ENCODE assay signal across 9 cellular contexts in genomic region chr9:98809311-98810105, GRCh38. TPM values are rescaled to one million over a fixed set of nuclear protein-coding genes. Genes with fewer than 3 reads are reported as not detected.
DNase-seq lines count a peak whose midpoint lies in the region; TF ChIP-seq lines count a peak whose summit lies in the region.
"Had no signal": no experiment of that assay in that cellular context is flagged by ENCODE, and none has a peak within 500 bp of the region (broad histone marks: within the 10 kb centered on the region; RNA-seq: fewer than 3 reads in every experiment).

No MANE protein-coding gene starts in this region.

- peaks cover 3% of the 10 kb centered on the region; the same call in 1 of the 2 replicates for H3K9me3 ChIP-seq in PC-9 (ENCODE audit: insufficient read depth, low read depth)
- H3K9me3 ChIP-seq in esophagus muscularis mucosa: no peaks in the 10 kb centered on the region
- no peaks in the 10 kb centered on the region for H3K9me3 ChIP-seq in parathyroid adenoma (ENCODE audit: control insufficient read depth, low read length)
- H3K9me3 ChIP-seq in prostate gland: no peaks in the 10 kb centered on the region

- TF ChIP-seq POLR2A in esophagus muscularis mucosa (IDR thresholded peaks at IDR 0.05; ENCODE audit: low read depth) (no peak), prostate gland (IDR thresholded peaks at IDR 0.05) (no peak)

- WGBS in esophagus muscularis mucosa: 86% methylated on average over 9 of the region's 9 CpGs
- WGBS in prostate gland: 86% methylated on average over 9 of the region's 9 CpGs

- H3K4me1 ChIP-seq in PC-9 (replicated peaks; ENCODE audit: insufficient read depth): peaks cover 70% of the 10 kb centered on the region
- H3K4me1 ChIP-seq in esophagus muscularis mucosa: peaks cover 10 to 65% (median 61%) of the 10 kb centered on the region in 4 donors
- H3K4me1 ChIP-seq in parathyroid adenoma: peaks cover 5% of the 10 kb centered on the region
- H3K4me1 ChIP-seq in prostate gland (replicated peaks): peaks cover 6% of the 10 kb centered on the region

- H3K9me2 ChIP-seq in PC-9 (ENCODE audit: insufficient read depth): no peaks in the 10 kb centered on the region

- POLR2A ChIA-PET in PC-9 (lab: Charles Lee; ENCODE audit: unreplicated experiment): no interaction called here
- POLR2A ChIA-PET in HEK293T (lab: Yijun Ruan, JAX): interaction anchor here (0.6 kb wide), 1 partner anchor 23 kb away, joined by 3 read pairs; no protein-coding TSS in a partner anchor

- no peaks in the 10 kb centered on the region for H4K20me1 ChIP-seq in PC-9 (ENCODE audit: insufficient read depth)

- peaks cover 8% of the 10 kb centered on the region; the same call in 1 of the 2 replicates for H3K36me3 ChIP-seq in PC-9 (ENCODE audit: low read depth)
- H3K36me3 ChIP-seq in esophagus muscularis mucosa: no peaks in the 10 kb centered on the region
- no peaks in the 10 kb centered on the region for H3K36me3 ChIP-seq in parathyroid adenoma (ENCODE audit: control insufficient read depth, insufficient read depth, low read length)
- no peaks in the 10 kb centered on the region for H3K36me3 ChIP-seq in prostate gland

- H3K9ac ChIP-seq in parathyroid adenoma: no peak overlapping the region

- H3K79me2 ChIP-seq in PC-9 (ENCODE audit: low read depth): peaks cover 50% of the 10 kb centered on the region
- no peaks in the 10 kb centered on the region for H3K79me2 ChIP-seq in parathyroid adenoma

- no peak overlapping the region for H2AFZ ChIP-seq in PC-9
- H2AFZ ChIP-seq in parathyroid adenoma: peak overlapping the region; percentile 72

- intact Hi-C loops in PC-9 (cut with micrococcal nuclease; ENCODE audit: unreplicated experiment): loop anchor here (2.0 to 10.0 kb wide), 3 partner anchors 413 to 887 kb away; partner anchors contain the start of genes ALG2, NANS, SEC61B and TRMO
- intact Hi-C loops in esophagus muscularis mucosa (cut with DNase I): no loop called here
- intact Hi-C loops in prostate gland (cut with DNase I): loop anchor here (5.0 kb wide), 1 partner anchor 38 kb away; no protein-coding TSS in a partner anchor

- DNase-seq in NCI-H2029 (lab: John Stamatoyannopoulos, UW): peak; percentile 29
- no peak for DNase-seq in NCI-H2029 treated with DMSO at 0.1 percent for 48 hours (lab: John Stamatoyannopoulos, UW)
- no peak for DNase-seq in PC-9
- DNase-seq in esophagus muscularis mucosa (ENCODE audit: extremely low spot score): no peak
- DNase-seq in ureter (ENCODE audit: low spot score): no peak
- DNase-seq in HEK293T (ENCODE audit: extremely low spot score): no peak
- no peak for DNase-seq in prostate gland (ENCODE audit: low spot score)
- DNase-seq: stimulated activated CD8-positive, alpha-beta memory T cell treated with anti-CD3 and anti-CD28 coated beads, Interleukin-4, amount 100 ng/mL, for 48 hours had no signal

- H3F3A ChIP-seq in PC-9 (ENCODE audit: insufficient read depth, low read depth): peaks cover 57% of the 10 kb centered on the region

- H3K4me2 ChIP-seq in PC-9: peak overlapping the region; percentile 94
- H3K4me2 ChIP-seq in parathyroid adenoma (ENCODE audit: low read length): no peak overlapping the region

- no TSS peak for BruUV-seq in PC-9 (replicated peaks; lab: Mats Ljungman, UMichigan)

- no peaks in the 10 kb centered on the region for H3K27me3 ChIP-seq in PC-9 (ENCODE audit: insufficient read depth, low read depth)
- no peaks in the 10 kb centered on the region for H3K27me3 ChIP-seq in esophagus muscularis mucosa
- no peaks in the 10 kb centered on the region for H3K27me3 ChIP-seq in parathyroid adenoma (ENCODE audit: control insufficient read depth, insufficient read depth, low read length)
- H3K27me3 ChIP-seq in prostate gland (replicated peaks; ENCODE audit: insufficient read depth): no peaks in the 10 kb centered on the region

- no peak for TF ChIP-seq CTCF in PC-9 (conservative IDR thresholded peaks at IDR 0.05)
- no peak for TF ChIP-seq CTCF in esophagus muscularis mucosa (IDR thresholded peaks at IDR 0.05)
- no peak for TF ChIP-seq CTCF in parathyroid adenoma (IDR thresholded peaks at IDR 0.05)
- TF ChIP-seq CTCF in prostate gland (IDR thresholded peaks at IDR 0.05): no peak

- CTCF ChIA-PET in PC-9 (lab: Charles Lee) (interaction anchor here (0.7 kb wide), 1 partner anchor 34 kb away, joined by 3 read pairs; no protein-coding TSS in a partner anchor), HEK293T (lab: Yijun Ruan, JAX) (interaction anchor here (1.3 kb wide), 1 partner anchor 18 kb away, joined by 3 read pairs; no protein-coding TSS in a partner anchor)

- H3K27ac ChIP-seq in PC-9 (peak overlapping the region; percentile 77), esophagus muscularis mucosa (replicated peaks in 1 of 4) (peak overlapping the region; percentile 7 to 90 (median 87)), parathyroid adenoma (no peak overlapping the region), prostate gland (no peak overlapping the region)

- TF ChIP-seq EP300 in esophagus muscularis mucosa (IDR thresholded peaks at IDR 0.05): no peak

- H3K4me3 ChIP-seq in PC-9: peak overlapping the region; percentile 87; the same call in 1 of the 2 replicates
- no peak overlapping the region for H3K4me3 ChIP-seq in esophagus muscularis mucosa
- no peak overlapping the region for H3K4me3 ChIP-seq in parathyroid adenoma (ENCODE audit: low read depth, low read length)
- no peak overlapping the region for H3K4me3 ChIP-seq in prostate gland

TF ChIP-seq in HEK293T, 16 proteins besides CTCF, POLR2A, EP300 and RAD21:
- TF ChIP-seq CTBP1 (IDR thresholded peaks at IDR 0.05; ENCODE audit: borderline replicate concordance) (no peak), ELF4 (IDR thresholded peaks at IDR 0.05) (no peak), PKNOX1 (IDR thresholded peaks at IDR 0.05) (no peak), L3MBTL2 (conservative IDR thresholded peaks at IDR 0.05) (no peak), ZNF384 (IDR thresholded peaks at IDR 0.05) (no peak), TARDBP (IDR thresholded peaks at IDR 0.05) (no peak)

RNA-seq across cellular contexts. Expression of gene GALNT12, which starts 2.0 kb away (rescaled TPM):
- 50.3 and 52.9 TPM in 2 replicates for total RNA-seq in PC-9 (2021)
- total RNA-seq in esophagus muscularis mucosa: 10 to 100 TPM; 12.4 to 22.4 (median 16.2) TPM
- 38.5 TPM for total RNA-seq in ureter
- total RNA-seq in prostate gland: 10 to 100 TPM in 1 of 2 donors, 1 to 10 TPM in 1; 9.0 to 10.2 TPM

RNA-seq across cellular contexts. Expression of gene ANKS6, which starts 13.2 kb away (rescaled TPM):
- total RNA-seq in PC-9 (2021) (74.7 and 87.7 TPM in 2 replicates), esophagus muscularis mucosa (10 to 100 TPM; 15.8 to 31.4 (median 23.6) TPM), ureter (38.1 TPM), prostate gland (10 to 100 TPM; 11.6 to 18.8 TPM)

Comparison
In these comparisons a context has a peak if more than half of its experiments do, and no peak if none do; other contexts are left out.
1. H3K27ac ChIP-seq: peak in PC-9 (single experiment) and esophagus muscularis mucosa (4 of 4); none in parathyroid adenoma (single experiment) and prostate gland (0 of 2).